27 cellular contexts compared by ENCODE assay signal in genomic region chr2:108858894-108859293, GRCh38.
DNase-seq lines count a peak whose midpoint lies in the region; ATAC-seq, FAIRE-seq and TF ChIP-seq lines count a peak whose summit lies in the region.
"Had no signal": no experiment of that assay in that cellular context is flagged by ENCODE, and none has a peak within 500 bp of the region (broad histone marks: within the 10 kb centered on the region; RNA-seq: fewer than 3 reads in every experiment).

No MANE protein-coding gene starts in this region.

- no peak for ATAC-seq in HG03045 (IDR thresholded peaks at IDR 0.05; ENCODE audit: unreplicated experiment)
- ATAC-seq: CD8-positive, alpha-beta T cell; natural killer cell had no signal

- no peak overlapping the region for H3K27ac ChIP-seq in astrocyte (ENCODE audit: low read depth, low read length)
- H3K27ac ChIP-seq: left ventricle myocardium inferior, VCaP had no signal

- no peaks in the 10 kb centered on the region for H3K36me3 ChIP-seq in astrocyte (ENCODE audit: insufficient read depth, low read length)
- H3K36me3 ChIP-seq: left ventricle myocardium inferior had no signal

- H3K27ac Mint-ChIP-seq in astrocyte (ENCODE audit: unreplicated experiment): peak overlapping the region; percentile 56
- H3K27ac Mint-ChIP-seq: CD8-positive, alpha-beta T cell; natural killer cell had no signal

- no peaks in the 10 kb centered on the region for H3K27me3 Mint-ChIP-seq in astrocyte (ENCODE audit: low read depth, unreplicated experiment)

- H3K9me3 ChIP-seq in astrocyte (ENCODE audit: insufficient read depth, low read depth, low read length): no peaks in the 10 kb centered on the region
- H3K9me3 ChIP-seq: left ventricle myocardium inferior had no signal

- peaks cover 3% of the 10 kb centered on the region for H4K20me1 ChIP-seq in astrocyte (ENCODE audit: insufficient read depth, low read length)

- peak; percentile 34 for FAIRE-seq in astrocyte (lab: Jason Lieb, UNC)
- FAIRE-seq: A204.1, colon, H54, islet of Langerhans had no signal

- H3K4me3 Mint-ChIP-seq in astrocyte (ENCODE audit: unreplicated experiment): no peak overlapping the region
- H3K4me3 Mint-ChIP-seq: CD8-positive, alpha-beta T cell; natural killer cell had no signal

- H3K4me1 ChIP-seq in astrocyte (ENCODE audit: insufficient read depth, low read length): no peaks in the 10 kb centered on the region
- H3K4me1 ChIP-seq: left ventricle myocardium inferior had no signal

- peaks cover 4% of the 10 kb centered on the region for H3K36me3 Mint-ChIP-seq in astrocyte (ENCODE audit: low read depth, unreplicated experiment)
- H3K36me3 Mint-ChIP-seq: natural killer cell had no signal

- H3K4me2 ChIP-seq in astrocyte (ENCODE audit: low read length): no peak overlapping the region

- no peak overlapping the region for H3K4me3 ChIP-seq in astrocyte (ENCODE audit: insufficient read depth, low read depth, low read length)
- H3K4me3 ChIP-seq: left ventricle myocardium inferior had no signal

- no peaks in the 10 kb centered on the region for H3K79me2 ChIP-seq in astrocyte (ENCODE audit: insufficient read depth, low read length)

- H3K27me3 ChIP-seq in astrocyte (ENCODE audit: insufficient read depth, low read length): no peaks in the 10 kb centered on the region

- no peaks in the 10 kb centered on the region for H3K9me3 Mint-ChIP-seq in astrocyte (ENCODE audit: unreplicated experiment)
- H3K9me3 Mint-ChIP-seq: CD8-positive, alpha-beta T cell; natural killer cell had no signal

- no peak overlapping the region for H3K9ac ChIP-seq in astrocyte (ENCODE audit: low read length)

- DNase-seq in A172 (ENCODE audit: low spot score): peak; percentile 7
- DNase-seq in HS-27A (ENCODE audit: low read depth): peak; percentile 1
- peak; percentile 46 for DNase-seq in astrocyte (ENCODE audit: low read depth)
- peak; percentile 21 for DNase-seq in fibroblast of peridontal ligament (ENCODE audit: extremely low read depth)
- DNase-seq in activated CD4-positive, alpha-beta T cell treated with anti-CD3 and anti-CD28 coated beads for 1 hour: no peak
- no peak for DNase-seq in NCI-H345 treated with DMSO at 0.1 percent for 48 hours (lab: John Stamatoyannopoulos, UW; ENCODE audit: unreplicated experiment)
- no peak for DNase-seq in GF-D8 (lab: John Stamatoyannopoulos, UW)
- DNase-seq: activated CD4-positive, alpha-beta T cell treated with anti-CD3 and anti-CD28 coated beads for 48 hours; activated CD8-positive, alpha-beta memory T cell treated with anti-CD3 and anti-CD28 coated beads for 24 hours; activated gamma-delta T cell; CD8-positive, alpha-beta T cell; effector CD8-positive, alpha-beta T cell; erythroblast; Karpas-422; left ventricle myocardium inferior; natural killer cell; NCI-H1694 treated with DMSO at 0.1 percent for 48 hours; NCI-H2171 treated with DMSO at 0.1 percent for 48 hours; NCI-H524; SHP77 treated with DMSO at 0.1 percent for 48 hours; trophoblast cell had no signal

- H3K4me1 Mint-ChIP-seq in astrocyte (ENCODE audit: low read depth, unreplicated experiment): peaks cover 6% of the 10 kb centered on the region
- H3K4me1 Mint-ChIP-seq: natural killer cell had no signal

- TF ChIP-seq CTCF in astrocyte (IDR thresholded peaks at IDR 0.05; ENCODE audit: insufficient read depth, low read depth, low read length): no peak

- H2AFZ ChIP-seq in astrocyte (ENCODE audit: low read depth, low read length): no peak overlapping the region

Comparison
In these comparisons a context has a peak if more than half of its experiments do, and no peak if none do; other contexts are left out.
1. DNase-seq: peak in A172 (single experiment), HS-27A (single experiment), astrocyte (single experiment) and fibroblast of peridontal ligament (single experiment); none in activated CD4-positive, alpha-beta T cell treated with anti-CD3 and anti-CD28 coated beads for 1 hour (single experiment), NCI-H345 treated with DMSO at 0.1 percent for 48 hours (single experiment) and GF-D8 (single experiment).